Comparison of ENCODE assay signal across 13 cellular contexts in genomic region chr7:36289833-36290661, GRCh38.
DNase-seq lines count a peak whose midpoint lies in the region; ATAC-seq, FAIRE-seq and TF ChIP-seq lines count a peak whose summit lies in the region.
"Had no signal": no experiment of that assay in that cellular context is flagged by ENCODE, and none has a peak within 500 bp of the region (broad histone marks: within the 10 kb centered on the region; RNA-seq: fewer than 3 reads in every experiment).

No MANE protein-coding gene starts in this region.

- peaks cover 7% of the 10 kb centered on the region; the same call in 1 of the 2 replicates for H3K36me3 ChIP-seq in Panc1 (ENCODE audit: control insufficient read depth, insufficient read depth, low read length)
- H3K36me3 ChIP-seq in kidney (ENCODE audit: control insufficient read depth in 1 of 2, insufficient read depth in 2 of 2, low read length in 2 of 2), result no peaks in the 10 kb centered on the region

- H3K4me3 ChIP-seq in Panc1 (ENCODE audit: low read depth in 2 of 2, low read length in 2 of 2) (no peak overlapping the region), kidney (ENCODE audit: low read length in 2 of 2) (no peak overlapping the region)
- H3K4me3 ChIP-seq: tibial nerve had no signal

- ATAC-seq in GM18861 (IDR thresholded peaks at IDR 0.05; ENCODE audit: unreplicated experiment) (peak; percentile 48), Panc1 (peak; percentile 31), GM19023 (IDR thresholded peaks at IDR 0.05; ENCODE audit: unreplicated experiment) (no peak)
- no peak for ATAC-seq in stimulated activated effector memory CD8-positive, alpha-beta T cell treated with anti-CD3 and anti-CD28 coated beads, Interleukin-12 subunit alpha, Interleukin-12 subunit beta, amount 100 ng/mL, for 72 hours

- in situ Hi-C loops in Panc1 (cut with HindIII; ENCODE audit: low pct_unique_long_range_greater_than_20kb, low sequenced_read_pairs), result no loop called here

- peak; percentile 66 for DNase-seq in Panc1 (ENCODE audit: low read depth, low spot score)
- DNase-seq in kidney, result peak; percentile 87
- no peak for DNase-seq in stimulated activated effector memory CD8-positive, alpha-beta T cell treated with anti-CD3 and anti-CD28 coated beads, Interleukin-12 subunit alpha, Interleukin-12 subunit beta, amount 100 ng/mL, for 72 hours (ENCODE audit: low spot score in 2 of 2)
- DNase-seq in NOMO-1 treated with dmso at 0.1 percent for 144 hours (lab: John Stamatoyannopoulos, UW; ENCODE audit: unreplicated experiment), result no peak
- DNase-seq in NCI-H1105 treated with DMSO at 0.1 percent for 48 hours (lab: John Stamatoyannopoulos, UW), result no peak
- no peak for DNase-seq in mesothelial cell of epicardium (ENCODE audit: low spot score in 2 of 2, unreplicated experiment in 2 of 2)
- DNase-seq: central memory CD4-positive, alpha-beta T cell; DMS 273 treated with DMSO at 0.1 percent for 48 hours; NCI-H446; T-helper 2 cell had no signal

- H3K27me3 Mint-ChIP-seq in mesothelial cell of epicardium (ENCODE audit: low read depth), result no peaks in the 10 kb centered on the region

- POLR2A ChIA-PET in Panc1 (lab: Charles Lee), result interaction anchor here (1.2 kb wide), 1 partner anchor 9 kb away, joined by 3 read pairs; no protein-coding TSS in a partner anchor

- H3K4me1 ChIP-seq in Panc1 (ENCODE audit: control insufficient read depth, insufficient read depth, low read length) (peaks cover 72% of the 10 kb centered on the region), kidney (ENCODE audit: control insufficient read depth in 1 of 2, insufficient read depth in 1 of 2, low read depth in 1 of 2, low read length in 2 of 2) (peaks cover 13 to 15% of the 10 kb centered on the region in 2 donors)

- H3K36me3 Mint-ChIP-seq in stimulated activated effector memory CD8-positive, alpha-beta T cell treated with anti-CD3 and anti-CD28 coated beads, Interleukin-12 subunit alpha, Interleukin-12 subunit beta, amount 100 ng/mL, for 72 hours, result peaks cover 10% of the 10 kb centered on the region
- H3K36me3 Mint-ChIP-seq in mesothelial cell of epicardium, result peaks cover 20% of the 10 kb centered on the region

- no peak for FAIRE-seq in kidney (lab: Jason Lieb, UNC)

- BruUV-seq in Panc1 (replicated peaks; lab: Mats Ljungman, UMichigan), result no TSS peak

- H3K4me1 Mint-ChIP-seq in stimulated activated effector memory CD8-positive, alpha-beta T cell treated with anti-CD3 and anti-CD28 coated beads, Interleukin-12 subunit alpha, Interleukin-12 subunit beta, amount 100 ng/mL, for 72 hours, result peaks cover 44% of the 10 kb centered on the region
- H3K4me1 Mint-ChIP-seq in mesothelial cell of epicardium, result peaks cover 17% of the 10 kb centered on the region

- H3K27ac ChIP-seq in Panc1 (ENCODE audit: low read length) (peak overlapping the region; percentile 99), kidney (ENCODE audit: low read depth in 2 of 2, low read length in 2 of 2) (peak overlapping the region in 1 of 2 donors; percentile 45)

- H3K4me3 Mint-ChIP-seq in stimulated activated effector memory CD8-positive, alpha-beta T cell treated with anti-CD3 and anti-CD28 coated beads, Interleukin-12 subunit alpha, Interleukin-12 subunit beta, amount 100 ng/mL, for 72 hours, result no peak overlapping the region
- no peak overlapping the region for H3K4me3 Mint-ChIP-seq in mesothelial cell of epicardium

- no peak overlapping the region for H3K9ac ChIP-seq in kidney (ENCODE audit: low read length in 2 of 2)

- CTCF ChIA-PET in Panc1 (lab: Charles Lee), result interaction anchor here (0.5 to 2.6 kb wide), 3 partner anchors 87 to 657 kb away, joined by 3 to 9 read pairs (median 4); no protein-coding TSS in a partner anchor

- H3K9me3 ChIP-seq in Panc1 (ENCODE audit: control insufficient read depth, insufficient read depth, low read depth, low read length) (no peaks in the 10 kb centered on the region), kidney (ENCODE audit: control insufficient read depth in 1 of 2, low read length in 2 of 2) (no peaks in the 10 kb centered on the region)
- H3K9me3 ChIP-seq: tibial nerve had no signal

- TF ChIP-seq CTCF in Panc1 (IDR thresholded peaks at IDR 0.05) (no peak), kidney (IDR thresholded peaks at IDR 0.05; ENCODE audit: borderline replicate concordance, extremely low read depth, insufficient read depth) (no peak), mesothelial cell of epicardium (IDR thresholded peaks at IDR 0.05; ENCODE audit: unreplicated experiment) (no peak)

- H3K27ac Mint-ChIP-seq in stimulated activated effector memory CD8-positive, alpha-beta T cell treated with anti-CD3 and anti-CD28 coated beads, Interleukin-12 subunit alpha, Interleukin-12 subunit beta, amount 100 ng/mL, for 72 hours, result peak overlapping the region; percentile 97
- H3K27ac Mint-ChIP-seq in mesothelial cell of epicardium, result no peak overlapping the region

- H3K27me3 ChIP-seq in Panc1 (ENCODE audit: control insufficient read depth, insufficient read depth, low read length), result no peaks in the 10 kb centered on the region
- H3K27me3 ChIP-seq: tibial nerve had no signal

- no peaks in the 10 kb centered on the region for H3K9me3 Mint-ChIP-seq in stimulated activated effector memory CD8-positive, alpha-beta T cell treated with anti-CD3 and anti-CD28 coated beads, Interleukin-12 subunit alpha, Interleukin-12 subunit beta, amount 100 ng/mL, for 72 hours
- H3K9me3 Mint-ChIP-seq in mesothelial cell of epicardium, result no peaks in the 10 kb centered on the region

- intact Hi-C loops in Panc1 (cut with micrococcal nuclease; ENCODE audit: unreplicated experiment) (no loop called here), kidney (cut with DNase I) (loop anchor here (5.0 kb wide), 1 partner anchor 308 kb away; no protein-coding TSS in a partner anchor)

Comparison
In these comparisons a context has a peak if more than half of its experiments do, and no peak if none do; other contexts are left out.
1. ATAC-seq: peak in GM18861 (single experiment) and Panc1 (single experiment); none in stimulated activated effector memory CD8-positive, alpha-beta T cell treated with anti-CD3 and anti-CD28 coated beads, Interleukin-12 subunit alpha, Interleukin-12 subunit beta, amount 100 ng/mL, for 72 hours (single experiment) and GM19023 (single experiment).
2. DNase-seq: peak in Panc1 (single experiment) and kidney (single experiment); none in stimulated activated effector memory CD8-positive, alpha-beta T cell treated with anti-CD3 and anti-CD28 coated beads, Interleukin-12 subunit alpha, Interleukin-12 subunit beta, amount 100 ng/mL, for 72 hours (0 of 2), NOMO-1 treated with dmso at 0.1 percent for 144 hours (single experiment), NCI-H1105 treated with DMSO at 0.1 percent for 48 hours (single experiment) and mesothelial cell of epicardium (0 of 2).